In genomic region chr1:215192306-215192705, GRCh38 we compare ENCODE assay signal across 19 cellular contexts.
A peak's percentile ranks its signal among the peaks of the same experiment; 100 is the strongest.
DNase-seq lines count a peak whose midpoint lies in the region; ATAC-seq and TF ChIP-seq lines count a peak whose summit lies in the region.
"Had no signal": no experiment of that assay in that cellular context is flagged by ENCODE, and none has a peak within 500 bp of the region (broad histone marks: within the 10 kb centered on the region; RNA-seq: fewer than 3 reads in every experiment).

No MANE protein-coding gene starts in this region.

- no peaks in the 10 kb centered on the region for H3K79me2 ChIP-seq in hepatocyte

- H3K4me2 ChIP-seq in hepatocyte, result no peak overlapping the region
- H3K4me2 ChIP-seq: A549 had no signal

- H3K4me3 ChIP-seq in A673 (ENCODE audit: low read depth, low read length, poor library complexity, severe bottlenecking) (no peak overlapping the region), astrocyte of the cerebellum (ENCODE audit: low read depth, low read length) (no peak overlapping the region), hepatocyte (no peak overlapping the region), WERI-Rb-1 (ENCODE audit: low read depth, low read length) (no peak overlapping the region), body of pancreas (no peak overlapping the region)
- H3K4me3 ChIP-seq: A549, stomach had no signal

- TF ChIP-seq CTCF in A673 (conservative IDR thresholded peaks at IDR 0.05; ENCODE audit: low read depth, low read length) (no peak), astrocyte of the cerebellum (IDR thresholded peaks at IDR 0.05; ENCODE audit: low read depth, low read length, missing control alignments) (no peak), hepatocyte (IDR thresholded peaks at IDR 0.05; ENCODE audit: poor library complexity) (no peak), WERI-Rb-1 (IDR thresholded peaks at IDR 0.05; ENCODE audit: low read depth, low read length) (no peak), body of pancreas (IDR thresholded peaks at IDR 0.05) (no peak)

- no peak overlapping the region for H2AFZ ChIP-seq in hepatocyte

- POLR2A ChIA-PET in A673 (lab: Charles Lee; ENCODE audit: low non-redundant PET), result no interaction called here

- CTCF ChIA-PET in A673 (lab: Charles Lee), result no interaction called here

- no peaks in the 10 kb centered on the region for H4K20me1 ChIP-seq in hepatocyte (ENCODE audit: insufficient read depth, poor library complexity, severe bottlenecking)

- H3K27me3 ChIP-seq in A673 (replicated peaks; ENCODE audit: insufficient read depth, low read depth, low read length, poor library complexity) (peaks cover 38% of the 10 kb centered on the region), hepatocyte (no peaks in the 10 kb centered on the region), WERI-Rb-1 (ENCODE audit: insufficient read depth, low read depth, severe bottlenecking) (no peaks in the 10 kb centered on the region), body of pancreas (no peaks in the 10 kb centered on the region)
- H3K27me3 ChIP-seq: stomach had no signal

- no peaks in the 10 kb centered on the region for H3K9me2 ChIP-seq in hepatocyte (replicated peaks; ENCODE audit: insufficient read depth)

- TF ChIP-seq POLR2A in body of pancreas (IDR thresholded peaks at IDR 0.05), result no peak

- no peak overlapping the region for H3K27ac ChIP-seq in A673 (ENCODE audit: low read depth, low read length, poor library complexity, severe bottlenecking)
- H3K27ac ChIP-seq in hepatocyte, result peak overlapping the region; percentile 56
- H3K27ac ChIP-seq in WERI-Rb-1, result no peak overlapping the region
- no peak overlapping the region for H3K27ac ChIP-seq in body of pancreas
- H3K27ac ChIP-seq: A549, stomach had no signal

- DNase-seq in A673 (ENCODE audit: low spot score) (peak; percentile 10), GM04504 (ENCODE audit: low read depth) (peak; percentile 44), astrocyte of the cerebellum (ENCODE audit: low read depth) (peak; percentile 80), hepatocyte (ENCODE audit: low spot score) (no peak), HuH-7 (ENCODE audit: low spot score) (no peak), WERI-Rb-1 (no peak), body of pancreas (no peak)
- DNase-seq: activated CD4-positive, alpha-beta memory T cell treated with anti-CD3 and anti-CD28 coated beads for 36 hours; activated naive CD8-positive, alpha-beta T cell treated with anti-CD3 and anti-CD28 coated beads for 36 hours; activated T-cell treated with anti-CD3 and anti-CD28 coated beads, Interleukin-2, amount 50 U/mL, for 72 hours; endodermal cell; glutamatergic neuron; immature natural killer cell; NCI-H1092; NCI-H774; stomach had no signal

- in situ Hi-C loops in astrocyte of the cerebellum (cut with HindIII; ENCODE audit: low sequenced_read_pairs), result no loop called here

- H3K9me3 ChIP-seq in A673 (ENCODE audit: low read depth, low read length, poor library complexity, severe bottlenecking) (no peaks in the 10 kb centered on the region), hepatocyte (ENCODE audit: low read depth) (no peaks in the 10 kb centered on the region), WERI-Rb-1 (ENCODE audit: severe bottlenecking) (no peaks in the 10 kb centered on the region), body of pancreas (no peaks in the 10 kb centered on the region)
- H3K9me3 ChIP-seq: A549, stomach had no signal

- ATAC-seq in HG03135 (IDR thresholded peaks at IDR 0.05; ENCODE audit: unreplicated experiment) (no peak), body of pancreas (no peak)
- ATAC-seq: A549; activated T-cell treated with anti-CD3 and anti-CD28 coated beads, Interleukin-2, amount 50 U/mL, for 72 hours; natural killer cell treated with Interleukin-12 subunit alpha and Interleukin-12 subunit beta and Interleukin-15 and Interleukin-18, amount 100 ng/mL, for 72 hours had no signal

- no peaks in the 10 kb centered on the region for H3K4me1 ChIP-seq in A673 (ENCODE audit: insufficient read depth, low read length, poor library complexity, severe bottlenecking)
- no peaks in the 10 kb centered on the region for H3K4me1 ChIP-seq in hepatocyte (ENCODE audit: insufficient read depth)
- H3K4me1 ChIP-seq in body of pancreas, result no peaks in the 10 kb centered on the region
- H3K4me1 ChIP-seq: A549, stomach had no signal

- intact Hi-C loops in A673 (cut with micrococcal nuclease; ENCODE audit: unreplicated experiment) (no loop called here), body of pancreas (cut with DNase I) (no loop called here)

- BruUV-seq in A673 (replicated peaks; lab: Mats Ljungman, UMichigan), result no TSS peak

- H3K36me3 ChIP-seq in A673 (ENCODE audit: insufficient read depth, low read length, poor library complexity, severe bottlenecking) (no peaks in the 10 kb centered on the region), hepatocyte (replicated peaks; ENCODE audit: insufficient read depth, low read depth) (no peaks in the 10 kb centered on the region), WERI-Rb-1 (no peaks in the 10 kb centered on the region), body of pancreas (replicated peaks in 1 of 2; ENCODE audit: insufficient read depth in 1 of 2, low read depth in 2 of 2) (no peaks in the 10 kb centered on the region)
- H3K36me3 ChIP-seq: stomach had no signal

Comparison
In these comparisons a context has a peak if more than half of its experiments do, and no peak if none do; other contexts are left out.
1. DNase-seq: peak in A673 (single experiment), GM04504 (single experiment) and astrocyte of the cerebellum (single experiment); none in hepatocyte (single experiment), HuH-7 (single experiment), WERI-Rb-1 (single experiment) and body of pancreas (0 of 4).